Comparison of ENCODE assay signal across 24 cellular contexts in the genomic region with DNA sequence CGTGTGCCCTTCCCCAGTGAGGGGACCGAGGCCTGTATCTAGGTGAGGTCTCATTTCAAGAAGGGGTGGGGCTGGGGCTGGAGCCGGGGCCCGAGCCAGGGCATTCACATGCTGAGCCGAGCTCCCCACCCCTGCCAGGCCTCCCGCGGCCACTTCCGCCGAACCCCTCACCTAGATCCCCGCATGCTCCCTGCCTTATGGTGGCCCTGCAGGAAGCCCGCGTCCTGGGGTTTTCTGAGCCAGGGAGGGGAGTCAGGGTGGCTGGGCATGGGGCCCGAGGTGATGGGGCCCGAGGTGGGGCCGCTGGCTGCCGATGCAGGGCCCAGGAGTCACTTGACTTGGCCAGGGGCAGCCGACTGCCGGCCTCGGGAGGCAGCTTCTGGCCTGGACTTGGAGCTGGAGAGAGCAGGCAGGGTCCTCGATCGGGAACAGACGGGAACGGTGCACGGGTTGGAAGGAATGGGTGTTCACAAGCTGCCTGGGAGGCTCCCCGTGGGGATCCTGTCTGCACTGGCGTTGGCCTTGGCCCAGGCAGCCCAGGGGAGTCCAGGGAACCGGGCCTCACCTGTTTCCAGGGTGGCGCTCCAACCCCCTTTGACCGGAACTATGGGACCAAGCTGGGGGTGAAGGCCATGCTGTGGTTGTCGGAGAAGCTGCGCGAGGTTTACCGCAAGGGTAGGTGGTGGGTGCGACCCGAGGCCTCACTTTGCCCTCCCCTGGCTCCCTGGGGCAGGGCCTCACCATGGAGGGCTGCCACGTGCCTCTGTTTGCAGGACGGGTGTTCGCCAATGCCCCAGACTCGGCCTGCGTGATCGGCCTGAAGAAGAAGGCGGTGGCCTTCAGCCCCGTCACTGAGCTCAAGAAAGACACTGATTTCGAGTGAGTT. TPM values are rescaled to one million over a fixed set of nuclear protein-coding genes. Genes with fewer than 3 reads are reported as not detected.
"Had no signal": no experiment of that assay in that cellular context is flagged by ENCODE, and none has a peak within 500 bp of the region (broad histone marks: within the 10 kb centered on the region; RNA-seq: fewer than 3 reads in every experiment).

No MANE protein-coding gene starts in this region.

- H3K27ac ChIP-seq: Peyer's patch, SJCRH30 had no signal

- H3K9me3 ChIP-seq: MG63, Peyer's patch, SJCRH30 had no signal

- ATAC-seq: PC-3, Right ventricle myocardium inferior, SK-N-SH treated with all-trans-retinoic acid at 6 μM for 48 hours had no signal

- H3K36me3 ChIP-seq: SJCRH30 had no signal

- H3K4me1 ChIP-seq: Peyer's patch, SJCRH30 had no signal

- H3K4me3 ChIP-seq: MG63, Peyer's patch, SJCRH30 had no signal

- H3K27me3 ChIP-seq: MG63, Peyer's patch, SJCRH30 had no signal

- DNase-seq: Karpas-422, KG1, MG63, NCI-H1092, NCI-H1105 treated with DMSO at 0.1 percent for 48 hours, NCI-H1417 treated with DMSO at 0.1 percent for 48 hours, NCI-H187, NCI-H2029, NCI-H2081 treated with DMSO at 0.1 percent for 48 hours, NCI-H2171, NCI-H226, NCI-H446, NCI-H510A, NCI-H524 treated with DMSO at 0.1 percent for 48 hours, NCI-H69, NCI-H774, PC-3, Peyer's patch, SHP77 treated with DMSO at 0.1 percent for 48 hours, SJCRH30 had no signal

RNA-seq across cellular contexts. Expression of a gene that starts 40.0 kb away (rescaled TPM):
- total RNA-seq: HT1080, PC-3, Right ventricle myocardium inferior, RPMI7951 had no signal
